Comparison of ENCODE assay signal across 18 cellular contexts in the genomic region with DNA sequence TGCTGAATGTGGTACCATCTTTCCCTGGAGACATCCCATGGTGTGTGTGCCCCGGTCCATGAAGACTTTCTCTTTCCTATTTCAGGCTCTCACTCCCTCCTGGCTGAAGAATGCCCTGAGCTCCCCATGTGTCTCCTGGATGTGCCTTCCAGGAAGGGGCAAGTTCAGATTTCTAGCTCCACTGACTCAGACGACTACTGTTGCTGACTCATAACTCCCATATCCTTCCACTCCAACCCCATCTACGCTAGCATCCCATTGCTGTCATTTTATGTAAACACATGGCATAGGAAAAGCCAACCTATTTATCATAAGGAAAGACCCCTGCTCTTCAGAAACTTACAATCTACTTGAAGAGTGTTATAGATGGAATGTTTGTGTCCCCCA.
DNase-seq lines count a peak whose midpoint lies in the region; ATAC-seq and TF ChIP-seq lines count a peak whose summit lies in the region.
"Had no signal": no experiment of that assay in that cellular context is flagged by ENCODE, and none has a peak within 500 bp of the region (broad histone marks: within the 10 kb centered on the region; RNA-seq: fewer than 3 reads in every experiment).

No MANE protein-coding gene starts in this region.

- peak overlapping the region; percentile 49 for H3K27ac ChIP-seq in stomach smooth muscle (ENCODE audit: low read length)
- H3K27ac ChIP-seq: KMS-11, ovary had no signal

- no peak overlapping the region for H3K9ac ChIP-seq in stomach smooth muscle (ENCODE audit: low read length in 2 of 2)
- H3K9ac ChIP-seq: KMS-11 had no signal

- no peaks in the 10 kb centered on the region for H3K27me3 ChIP-seq in stomach smooth muscle (ENCODE audit: control insufficient read depth in 1 of 2, insufficient read depth in 2 of 2, low read length in 2 of 2)
- H3K27me3 ChIP-seq: ovary had no signal

- no peak overlapping the region for H3K27ac Mint-ChIP-seq in T-helper 2 cell treated with Interferon-gamma antibody and Interleukin-4, amounts not matched to agents 5 μg/mL and 100 μg/mL, for 36 hours
- H3K27ac Mint-ChIP-seq: activated CD4-positive, alpha-beta T cell treated with anti-CD3 and anti-CD28 coated beads, Interleukin-2, amount 10 ng/mL, durations not matched to agents 24 days and 14 days; activated naive CD8-positive, alpha-beta T cell treated with anti-CD3 and anti-CD28 coated beads for 36 hours; effector memory CD8-positive, alpha-beta T cell had no signal

- no peaks in the 10 kb centered on the region for H3K36me3 Mint-ChIP-seq in T-helper 2 cell treated with Interferon-gamma antibody and Interleukin-4, amounts not matched to agents 5 μg/mL and 100 μg/mL, for 36 hours (ENCODE audit: low read depth)
- H3K36me3 Mint-ChIP-seq: activated naive CD8-positive, alpha-beta T cell treated with anti-CD3 and anti-CD28 coated beads for 36 hours had no signal

- peaks cover 53% of the 10 kb centered on the region for H3K4me1 ChIP-seq in stomach smooth muscle (ENCODE audit: control insufficient read depth, insufficient read depth, low read length)
- H3K4me1 ChIP-seq: Caco-2 had no signal

- H3K9me3 Mint-ChIP-seq in T-helper 2 cell treated with Interferon-gamma antibody and Interleukin-4, amounts not matched to agents 5 μg/mL and 100 μg/mL, for 36 hours, result no peaks in the 10 kb centered on the region
- H3K9me3 Mint-ChIP-seq: activated CD4-positive, alpha-beta T cell treated with anti-CD3 and anti-CD28 coated beads, Interleukin-2, amount 10 ng/mL, durations not matched to agents 24 days and 14 days; activated naive CD8-positive, alpha-beta T cell treated with anti-CD3 and anti-CD28 coated beads for 36 hours; central memory CD8-positive, alpha-beta T cell; effector memory CD8-positive, alpha-beta T cell had no signal

- no peak overlapping the region for H3K4me3 ChIP-seq in stomach smooth muscle (ENCODE audit: low read length in 2 of 2)
- H3K4me3 ChIP-seq: GM12878, ovary had no signal

- no peaks in the 10 kb centered on the region for H3K36me3 ChIP-seq in stomach smooth muscle (ENCODE audit: control insufficient read depth in 2 of 2, insufficient read depth in 2 of 2, low read length in 2 of 2)
- H3K36me3 ChIP-seq: ovary had no signal

- H3K4me3 Mint-ChIP-seq in T-helper 2 cell treated with Interferon-gamma antibody and Interleukin-4, amounts not matched to agents 5 μg/mL and 100 μg/mL, for 36 hours, result no peak overlapping the region
- H3K4me3 Mint-ChIP-seq: activated CD4-positive, alpha-beta T cell treated with anti-CD3 and anti-CD28 coated beads, Interleukin-2, amount 10 ng/mL, durations not matched to agents 24 days and 14 days; activated naive CD8-positive, alpha-beta T cell treated with anti-CD3 and anti-CD28 coated beads for 36 hours; central memory CD8-positive, alpha-beta T cell; effector memory CD8-positive, alpha-beta T cell had no signal

- peaks cover 0 to 3% of the 10 kb centered on the region in 2 donors for H3K9me3 ChIP-seq in stomach smooth muscle (ENCODE audit: control insufficient read depth in 2 of 2, low read length in 2 of 2)
- H3K9me3 ChIP-seq: ovary had no signal

- peaks cover 17% of the 10 kb centered on the region for H3K27me3 Mint-ChIP-seq in T-helper 2 cell treated with Interferon-gamma antibody and Interleukin-4, amounts not matched to agents 5 μg/mL and 100 μg/mL, for 36 hours (ENCODE audit: low read depth)

- H3K4me1 Mint-ChIP-seq in T-helper 2 cell treated with Interferon-gamma antibody and Interleukin-4, amounts not matched to agents 5 μg/mL and 100 μg/mL, for 36 hours (ENCODE audit: low read depth), result no peaks in the 10 kb centered on the region
- H3K4me1 Mint-ChIP-seq: central memory CD8-positive, alpha-beta T cell had no signal

- peak; percentile 21 for DNase-seq in GM04504 (ENCODE audit: low read depth)
- peak; percentile 56 for DNase-seq in fibroblast of peridontal ligament (ENCODE audit: extremely low read depth)
- no peak for DNase-seq in islet precursor cell
- DNase-seq in activated CD8-positive, alpha-beta memory T cell treated with anti-CD3 and anti-CD28 coated beads, Interleukin-2, amount 50 U/mL, for 48 hours, result no peak
- no peak for DNase-seq in T-helper 2 cell treated with Interferon-gamma antibody and Interleukin-4, amounts not matched to agents 5 μg/mL and 100 μg/mL, for 36 hours (ENCODE audit: low spot score)
- DNase-seq: activated CD4-positive, alpha-beta T cell treated with anti-CD3 and anti-CD28 coated beads, Interleukin-2, amount 10 ng/mL, durations not matched to agents 24 days and 14 days; activated naive CD8-positive, alpha-beta T cell treated with anti-CD3 and anti-CD28 coated beads for 36 hours; Caco-2; effector memory CD8-positive, alpha-beta T cell; NCI-H1092; NCI-H69; stimulated activated CD4-positive, alpha-beta T cell treated with anti-CD3 and anti-CD28 coated beads, Interleukin-2, amount 100 ng/mL, for 48 hours had no signal

- ATAC-seq in SK-N-SH treated with all-trans-retinoic acid at 6 μM for 48 hours, result peak; percentile 62; the same call in 1 of the 3 replicates
- ATAC-seq: effector memory CD8-positive, alpha-beta T cell; GM12878 had no signal

TF ChIP-seq in SK-N-SH treated with all-trans-retinoic acid at 6 μM for 48 hours, 23 proteins besides CTCF, POLR2A, EP300 and RAD21:
- no peak for TF ChIP-seq ZFP3 (CRISPR knock-in tag; IDR thresholded peaks at IDR 0.05)
- TF ChIP-seq, protein P1, sequence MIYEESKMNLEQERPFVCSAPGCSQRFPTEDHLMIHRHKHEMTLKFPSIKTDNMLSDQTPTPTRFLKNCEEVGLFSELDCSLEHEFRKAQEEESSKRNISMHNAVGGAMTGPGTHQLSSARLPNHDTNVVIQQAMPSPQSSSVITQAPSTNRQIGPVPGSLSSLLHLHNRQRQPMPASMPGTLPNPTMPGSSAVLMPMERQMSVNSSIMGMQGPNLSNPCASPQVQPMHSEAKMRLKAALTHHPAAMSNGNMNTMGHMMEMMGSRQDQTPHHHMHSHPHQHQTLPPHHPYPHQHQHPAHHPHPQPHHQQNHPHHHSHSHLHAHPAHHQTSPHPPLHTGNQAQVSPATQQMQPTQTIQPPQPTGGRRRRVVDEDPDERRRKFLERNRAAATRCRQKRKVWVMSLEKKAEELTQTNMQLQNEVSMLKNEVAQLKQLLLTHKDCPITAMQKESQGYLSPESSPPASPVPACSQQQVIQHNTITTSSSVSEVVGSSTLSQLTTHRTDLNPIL (CRISPR knock-in tag; IDR thresholded peaks at IDR 0.05; ENCODE audit: low read depth), result no peak
- TF ChIP-seq ESRRG (CRISPR knock-in tag; IDR thresholded peaks at IDR 0.05), result no peak

Comparison
In these comparisons a context has a peak if more than half of its experiments do, and no peak if none do; other contexts are left out.
1. DNase-seq: peak in GM04504 (single experiment) and fibroblast of peridontal ligament (single experiment); none in islet precursor cell (single experiment), activated CD8-positive, alpha-beta memory T cell treated with anti-CD3 and anti-CD28 coated beads, Interleukin-2, amount 50 U/mL, for 48 hours (single experiment) and T-helper 2 cell treated with Interferon-gamma antibody and Interleukin-4, amounts not matched to agents 5 μg/mL and 100 μg/mL, for 36 hours (single experiment).